Comparison of ENCODE assay signal across 5 cellular contexts in the genomic region with DNA sequence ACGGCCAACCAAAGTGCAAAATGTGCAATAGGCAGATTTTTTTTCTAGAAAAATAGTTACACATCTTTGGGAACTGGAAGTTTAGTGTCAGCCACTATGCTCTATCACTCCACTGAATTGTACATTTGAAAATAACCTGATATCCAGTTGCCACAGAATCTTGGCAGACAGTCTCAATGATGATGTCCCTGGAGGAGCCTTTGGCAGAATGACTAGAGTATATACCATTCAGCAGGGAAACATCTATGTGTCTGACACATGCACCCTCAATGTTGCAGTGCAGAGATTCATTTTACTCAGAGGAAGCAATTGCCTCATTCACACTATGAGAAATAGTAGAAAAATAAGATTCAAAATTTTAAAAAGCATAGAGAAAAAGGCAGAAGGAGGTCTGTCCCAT.
"Had no signal": no experiment of that assay in that cellular context is flagged by ENCODE, and none has a peak within 500 bp of the region (broad histone marks: within the 10 kb centered on the region; RNA-seq: fewer than 3 reads in every experiment).

No MANE protein-coding gene starts in this region.

- FAIRE-seq: H1, H54, HepG2 had no signal

- DNase-seq: H9, HCEC 1CT had no signal
